In genomic region chr16:56776562-56776961, GRCh38 we compare ENCODE assay signal across 15 cellular contexts. TPM values are rescaled to one million over a fixed set of nuclear protein-coding genes. Genes with fewer than 3 reads are reported as not detected.
A peak's percentile ranks its signal among the peaks of the same experiment; 100 is the strongest.
DNase-seq lines count a peak whose midpoint lies in the region; ATAC-seq and TF ChIP-seq lines count a peak whose summit lies in the region.
"Had no signal": no experiment of that assay in that cellular context is flagged by ENCODE, and none has a peak within 500 bp of the region (broad histone marks: within the 10 kb centered on the region; RNA-seq: fewer than 3 reads in every experiment).

No MANE protein-coding gene starts in this region.

- in situ Hi-C loops in G401 (cut with HindIII; ENCODE audit: low sequenced_read_pairs), result no loop called here

- TF ChIP-seq CTCF in ovary (IDR thresholded peaks at IDR 0.05), result no peak

- intact Hi-C loops in ovary (cut with DNase I), result no loop called here

- no peaks in the 10 kb centered on the region for H3K36me3 ChIP-seq in ovary
- no peaks in the 10 kb centered on the region; the same call in 1 of the 2 replicates for H3K36me3 ChIP-seq in H7 (replicated peaks; ENCODE audit: control insufficient read depth, insufficient read depth, low read length)
- H3K36me3 ChIP-seq: HAP-1, heart left ventricle, lower lobe of right lung had no signal

- peaks cover 4% of the 10 kb centered on the region for H3K4me1 ChIP-seq in ovary (ENCODE audit: insufficient read depth)

- TF ChIP-seq EP300 in ovary (IDR thresholded peaks at IDR 0.05), result no peak

- no peaks in the 10 kb centered on the region for H3K9me3 ChIP-seq in ovary
- H3K9me3 ChIP-seq: HAP-1, heart left ventricle, lower lobe of right lung had no signal

- no peak for TF ChIP-seq POLR2A in ovary (IDR thresholded peaks at IDR 0.05)

- H3K4me3 ChIP-seq in ovary (no peak overlapping the region), H7 (ENCODE audit: insufficient read depth, low read depth, low read length) (no peak overlapping the region)
- H3K4me3 ChIP-seq: HAP-1, heart left ventricle, lower lobe of right lung had no signal

- WGBS in ovary, 3 donors, result 2 to 18% (median 9%) methylated on average over 1 of the region's 1 CpG

- ATAC-seq in esophagus mucosa, result peak; percentile 65
- ATAC-seq: heart left ventricle; lower lobe of right lung; stimulated activated naive CD8-positive, alpha-beta T cell treated with anti-CD3 and anti-CD28 coated beads, Interleukin-15, amount 100 ng/mL, for 72 hours had no signal

- H3K27me3 ChIP-seq in ovary (no peaks in the 10 kb centered on the region), H7 (ENCODE audit: control insufficient read depth, insufficient read depth, low read length) (no peaks in the 10 kb centered on the region)
- H3K27me3 ChIP-seq: heart left ventricle had no signal

- no peak overlapping the region for H3K27ac ChIP-seq in ovary
- H3K27ac ChIP-seq: heart left ventricle, lower lobe of right lung had no signal

- DNase-seq in G401 (ENCODE audit: low spot score), result peak; percentile 67
- DNase-seq in NCI-H2029 treated with DMSO at 0.1 percent for 48 hours (lab: John Stamatoyannopoulos, UW), result peak; percentile 3
- DNase-seq in ovary, result peak; percentile 49 to 63 (median 56)
- no peak for DNase-seq in pons (ENCODE audit: low spot score)
- DNase-seq in NCI-H345 treated with DMSO at 0.1 percent for 48 hours (lab: John Stamatoyannopoulos, UW; ENCODE audit: unreplicated experiment), result no peak
- DNase-seq in H7, result no peak
- DNase-seq in COLO829 (ENCODE audit: low spot score), result no peak
- DNase-seq: activated CD8-positive, alpha-beta memory T cell treated with anti-CD3 and anti-CD28 coated beads for 24 hours; lower lobe of right lung; NCI-H2171; stimulated activated CD4-positive, alpha-beta T cell treated with anti-CD3 and anti-CD28 coated beads, Interleukin-2, amount 100 ng/mL, for 48 hours; stimulated activated naive CD8-positive, alpha-beta T cell treated with anti-CD3 and anti-CD28 coated beads, Interleukin-15, amount 100 ng/mL, for 72 hours had no signal

RNA-seq across cellular contexts. Expression of gene NUP93, which starts 46.6 kb away (rescaled TPM):
- total RNA-seq in G401 (2014; rRNA removed; shearing (Covaris generic)), result 112 and 136 TPM in 2 replicates
- total RNA-seq in esophagus mucosa (52.3 TPM), ovary (10 to 100 TPM; 26.1 to 53.9 (median 42.7) TPM)
- 10 to 100 TPM; 24.1 to 43.2 TPM for polyA plus RNA-seq in ovary
- 133 and 144 TPM in 2 replicates for total RNA-seq in H7 (2014; rRNA removed; shearing (Covaris generic))

Comparison
In these comparisons a context has a peak if more than half of its experiments do, and no peak if none do; other contexts are left out.
1. DNase-seq: peak in G401 (single experiment), NCI-H2029 treated with DMSO at 0.1 percent for 48 hours (single experiment) and ovary (5 of 5); none in pons (single experiment), NCI-H345 treated with DMSO at 0.1 percent for 48 hours (single experiment), H7 (single experiment) and COLO829 (single experiment).